1 cellular context compared by ENCODE assay signal in the genomic region with DNA sequence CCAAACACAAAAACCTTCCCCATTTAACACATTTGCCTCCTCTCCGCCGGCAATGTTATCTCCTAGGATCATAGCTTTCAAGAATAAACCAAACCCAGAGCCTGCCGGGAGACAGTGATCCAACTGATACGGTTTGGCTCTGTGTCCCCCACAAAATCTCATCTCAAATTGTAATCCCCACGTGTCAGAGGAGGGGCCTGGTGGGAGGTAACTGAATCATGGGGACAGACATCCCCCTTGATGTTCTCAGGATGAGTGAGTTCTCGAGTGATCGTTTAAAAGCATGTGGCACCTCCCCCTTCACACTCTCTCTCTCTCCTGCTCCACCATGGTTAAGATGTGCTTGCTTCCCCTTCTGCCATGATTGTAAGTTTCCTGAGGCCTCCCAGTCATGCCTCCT.
TF ChIP-seq lines count a peak whose summit lies in the region.

No MANE protein-coding gene starts in this region.

TF ChIP-seq in H1, 55 proteins besides CTCF, POLR2A, EP300 and RAD21:
- TF ChIP-seq, protein P1, sequence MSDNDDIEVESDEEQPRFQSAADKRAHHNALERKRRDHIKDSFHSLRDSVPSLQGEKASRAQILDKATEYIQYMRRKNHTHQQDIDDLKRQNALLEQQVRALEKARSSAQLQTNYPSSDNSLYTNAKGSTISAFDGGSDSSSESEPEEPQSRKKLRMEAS (IDR thresholded peaks at IDR 0.05), result peak; percentile 50
- no peak for TF ChIP-seq FOSL1 (IDR thresholded peaks at IDR 0.05; ENCODE audit: insufficient read depth, low read depth, low read length)
